1 cellular context compared by ENCODE assay signal in the genomic region with DNA sequence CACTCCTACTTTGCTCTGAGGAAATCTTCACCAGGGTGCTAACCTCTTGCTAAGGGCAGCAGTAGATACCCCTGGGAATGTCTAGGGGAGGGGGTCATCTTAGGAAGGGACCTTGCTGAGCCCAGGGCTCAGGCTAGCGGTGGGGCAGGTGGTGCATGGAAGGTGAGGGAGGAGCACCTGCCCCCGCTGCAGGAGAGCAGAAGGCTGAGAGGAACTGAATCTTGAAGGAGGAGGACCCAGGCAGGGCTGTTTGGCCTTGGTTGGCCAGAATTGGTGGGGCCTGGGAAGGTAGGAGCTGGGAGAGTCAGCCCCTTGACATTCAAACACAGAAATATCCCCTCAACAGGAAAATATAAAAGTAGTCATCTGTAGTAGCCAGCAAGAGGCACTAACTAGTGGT.
TF ChIP-seq lines count a peak whose summit lies in the region.

No MANE protein-coding gene starts in this region.

TF ChIP-seq in HepG2, 621 proteins besides CTCF, POLR2A, EP300 and RAD21:
- TF ChIP-seq ZNF264 (CRISPR knock-in tag; IDR thresholded peaks at IDR 0.05) (no peak), RFX3 (CRISPR knock-in tag; IDR thresholded peaks at IDR 0.05) (no peak), KAT7 (CRISPR knock-in tag; IDR thresholded peaks at IDR 0.05; ENCODE audit: borderline replicate concordance) (no peak), SOX6 (IDR thresholded peaks at IDR 0.05) (no peak), SOX6 (CRISPR knock-in tag; IDR thresholded peaks at IDR 0.05) (no peak), ZNF615 (CRISPR knock-in tag; IDR thresholded peaks at IDR 0.05; ENCODE audit: borderline replicate concordance) (no peak), SMC3 (IDR thresholded peaks at IDR 0.05; ENCODE audit: low read length) (no peak), ZNF883 (CRISPR knock-in tag; IDR thresholded peaks at IDR 0.05; ENCODE audit: not compliant biosample characterization) (no peak), ZKSCAN5 (CRISPR knock-in tag; IDR thresholded peaks at IDR 0.05) (no peak), AHR (CRISPR knock-in tag; IDR thresholded peaks at IDR 0.05) (no peak), HNF4A (CRISPR knock-in tag; IDR thresholded peaks at IDR 0.05) (no peak), TCF12 (IDR thresholded peaks at IDR 0.05) (no peak), TCF12 (CRISPR knock-in tag; IDR thresholded peaks at IDR 0.05) (no peak)
- TF ChIP-seq, protein P1, sequence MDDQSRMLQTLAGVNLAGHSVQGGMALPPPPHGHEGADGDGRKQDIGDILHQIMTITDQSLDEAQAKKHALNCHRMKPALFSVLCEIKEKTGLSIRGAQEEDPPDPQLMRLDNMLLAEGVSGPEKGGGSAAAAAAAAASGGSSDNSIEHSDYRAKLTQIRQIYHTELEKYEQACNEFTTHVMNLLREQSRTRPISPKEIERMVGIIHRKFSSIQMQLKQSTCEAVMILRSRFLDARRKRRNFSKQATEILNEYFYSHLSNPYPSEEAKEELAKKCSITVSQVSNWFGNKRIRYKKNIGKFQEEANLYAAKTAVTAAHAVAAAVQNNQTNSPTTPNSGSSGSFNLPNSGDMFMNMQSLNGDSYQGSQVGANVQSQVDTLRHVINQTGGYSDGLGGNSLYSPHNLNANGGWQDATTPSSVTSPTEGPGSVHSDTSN (CRISPR knock-in tag; IDR thresholded peaks at IDR 0.05; ENCODE audit: borderline replicate concordance), result no peak
- TF ChIP-seq, protein P2, sequence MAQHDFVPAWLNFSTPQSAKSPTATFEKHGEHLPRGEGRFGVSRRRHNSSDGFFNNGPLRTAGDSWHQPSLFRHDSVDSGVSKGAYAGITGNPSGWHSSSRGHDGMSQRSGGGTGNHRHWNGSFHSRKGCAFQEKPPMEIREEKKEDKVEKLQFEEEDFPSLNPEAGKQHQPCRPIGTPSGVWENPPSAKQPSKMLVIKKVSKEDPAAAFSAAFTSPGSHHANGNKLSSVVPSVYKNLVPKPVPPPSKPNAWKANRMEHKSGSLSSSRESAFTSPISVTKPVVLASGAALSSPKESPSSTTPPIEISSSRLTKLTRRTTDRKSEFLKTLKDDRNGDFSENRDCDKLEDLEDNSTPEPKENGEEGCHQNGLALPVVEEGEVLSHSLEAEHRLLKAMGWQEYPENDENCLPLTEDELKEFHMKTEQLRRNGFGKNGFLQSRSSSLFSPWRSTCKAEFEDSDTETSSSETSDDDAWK (CRISPR knock-in tag; IDR thresholded peaks at IDR 0.05), result no peak
